In genomic region chr11:109329716-109330115, GRCh38 we compare ENCODE assay signal across 27 cellular contexts.
"Had no signal": no experiment of that assay in that cellular context is flagged by ENCODE, and none has a peak within 500 bp of the region (broad histone marks: within the 10 kb centered on the region; RNA-seq: fewer than 3 reads in every experiment).

No MANE protein-coding gene starts in this region.

- ATAC-seq: esophagus mucosa; gastrocnemius medialis; heart right ventricle; left cardiac atrium; left lung; left ventricle myocardium superior; lower lobe of right lung; naive thymus-derived CD4-positive, alpha-beta T cell; natural killer cell had no signal

- H3K36me3 ChIP-seq: esophagus squamous epithelium, gastrocnemius medialis, heart right ventricle, left lung, lower lobe of right lung had no signal

- H3K27me3 ChIP-seq: esophagus squamous epithelium, gastrocnemius medialis, heart right ventricle, left lung had no signal

- H3K4me3 ChIP-seq: coronary artery, dorsolateral prefrontal cortex, esophagus squamous epithelium, gastrocnemius medialis, heart right ventricle, left lung, lower lobe of right lung had no signal

- H3K9me3 ChIP-seq: esophagus squamous epithelium, gastrocnemius medialis, lower lobe of right lung had no signal

- DNase-seq: dermis blood vessel endothelial cell; dorsolateral prefrontal cortex; effector CD4-positive, alpha-beta T cell; effector memory CD4-positive, alpha-beta T cell; erythroblast; esophagus squamous epithelium; foreskin fibroblast; foreskin melanocyte; gastrocnemius medialis; glutamatergic neuron; head of caudate nucleus; heart right ventricle; hippocampal formation; left cardiac atrium; left lung; left ventricle myocardium superior; lower lobe of right lung; mesendoderm; midbrain; naive thymus-derived CD4-positive, alpha-beta T cell; natural killer cell had no signal

- FAIRE-seq: endothelial cell of umbilical vein, islet of Langerhans, keratinocyte had no signal

- H3K4me1 ChIP-seq: esophagus squamous epithelium, left lung, lower lobe of right lung had no signal

- H3K27ac ChIP-seq: coronary artery, dorsolateral prefrontal cortex, epithelial cell of prostate, esophagus squamous epithelium, gastrocnemius medialis, heart right ventricle, left lung, lower lobe of right lung had no signal
